ENCODE assay signal across 12 cellular contexts in the genomic region with DNA sequence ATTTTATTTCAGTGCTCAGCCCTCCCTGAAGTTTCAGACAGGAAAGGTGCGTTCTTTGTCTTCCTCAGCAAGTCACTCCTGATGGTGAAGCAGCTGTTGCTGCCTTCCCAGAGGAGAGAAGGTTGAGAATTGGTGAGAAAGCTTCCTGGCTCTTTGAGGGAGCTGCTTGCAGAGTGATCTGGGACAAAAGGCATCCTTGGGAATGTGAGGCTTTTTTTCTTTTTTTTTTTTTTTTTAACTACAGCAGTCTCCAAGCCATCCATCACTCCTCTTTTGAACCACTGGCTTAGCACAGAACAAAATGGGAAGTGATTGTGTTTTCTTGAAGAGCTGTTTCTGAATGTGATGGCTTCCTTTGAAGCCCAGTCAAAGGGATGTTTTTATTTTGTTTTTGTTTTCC.
DNase-seq lines count a peak whose midpoint lies in the region; ATAC-seq and TF ChIP-seq lines count a peak whose summit lies in the region.
"Had no signal": no experiment of that assay in that cellular context is flagged by ENCODE, and none has a peak within 500 bp of the region (broad histone marks: within the 10 kb centered on the region; RNA-seq: fewer than 3 reads in every experiment).

No MANE protein-coding gene starts in this region.

- H3K27me3 ChIP-seq in thymus (ENCODE audit: control insufficient read depth, insufficient read depth), result no peaks in the 10 kb centered on the region
- no peaks in the 10 kb centered on the region for H3K27me3 ChIP-seq in right atrium auricular region

- H3K4me3 ChIP-seq in astrocyte of the cerebellum (ENCODE audit: low read depth, low read length) (no peak overlapping the region), thymus (ENCODE audit: low read length) (no peak overlapping the region), right atrium auricular region (no peak overlapping the region)
- H3K4me3 ChIP-seq: GM12878 had no signal

- no peak for ATAC-seq in HG03571 (IDR thresholded peaks at IDR 0.05; ENCODE audit: unreplicated experiment)
- ATAC-seq: GM12878; stimulated activated naive B cell treated with anti-CD40 and anti-IgM and Interleukin-4, amounts not matched to agents 10 μg/mL and 1 μg/mL and 100 μg/mL, for 72 hours had no signal

- H3K9me3 ChIP-seq in thymus (ENCODE audit: control insufficient read depth) (no peaks in the 10 kb centered on the region), right atrium auricular region (no peaks in the 10 kb centered on the region)

- H3K36me3 ChIP-seq in thymus (ENCODE audit: control insufficient read depth, insufficient read depth) (no peaks in the 10 kb centered on the region), right atrium auricular region (no peaks in the 10 kb centered on the region)

- 51% methylated on average over 1 of the region's 1 CpG for WGBS in thymus

- in situ Hi-C loops in astrocyte of the cerebellum (cut with HindIII; ENCODE audit: low sequenced_read_pairs), result no loop called here

- peak; percentile 23 for DNase-seq in HK-2 (ENCODE audit: unreplicated experiment)
- DNase-seq in astrocyte of the cerebellum (ENCODE audit: low read depth), result peak; percentile 64
- DNase-seq in iPS-NIHi7 (ENCODE audit: extremely low spot score), result peak; percentile 29
- no peak for DNase-seq in right atrium auricular region (ENCODE audit: low spot score)
- DNase-seq in AML-193 (lab: John Stamatoyannopoulos, UW), result no peak
- no peak for DNase-seq in HT-29 (ENCODE audit: low spot score)
- DNase-seq: posterior cingulate gyrus; SHP77 treated with DMSO at 0.1 percent for 48 hours; stimulated activated naive B cell treated with anti-CD40 and anti-IgM and Interleukin-4, amounts not matched to agents 10 μg/mL and 1 μg/mL and 100 μg/mL, for 72 hours had no signal

- H3K4me1 ChIP-seq in thymus (ENCODE audit: control insufficient read depth, insufficient read depth, low read length), result no peaks in the 10 kb centered on the region
- no peaks in the 10 kb centered on the region for H3K4me1 ChIP-seq in right atrium auricular region

- no peak for TF ChIP-seq CTCF in astrocyte of the cerebellum (IDR thresholded peaks at IDR 0.05; ENCODE audit: low read depth, low read length, missing control alignments)
- no peak for TF ChIP-seq CTCF in right atrium auricular region (IDR thresholded peaks at IDR 0.05)

- H3K27ac ChIP-seq in thymus (ENCODE audit: low read depth) (peak overlapping the region; percentile 52), right atrium auricular region (no peak overlapping the region)

Comparison
In these comparisons a context has a peak if more than half of its experiments do, and no peak if none do; other contexts are left out.
1. DNase-seq: peak in HK-2 (single experiment), astrocyte of the cerebellum (single experiment) and iPS-NIHi7 (single experiment); none in right atrium auricular region (single experiment), AML-193 (0 of 2) and HT-29 (single experiment).